8 cellular contexts compared by ENCODE assay signal in the genomic region with DNA sequence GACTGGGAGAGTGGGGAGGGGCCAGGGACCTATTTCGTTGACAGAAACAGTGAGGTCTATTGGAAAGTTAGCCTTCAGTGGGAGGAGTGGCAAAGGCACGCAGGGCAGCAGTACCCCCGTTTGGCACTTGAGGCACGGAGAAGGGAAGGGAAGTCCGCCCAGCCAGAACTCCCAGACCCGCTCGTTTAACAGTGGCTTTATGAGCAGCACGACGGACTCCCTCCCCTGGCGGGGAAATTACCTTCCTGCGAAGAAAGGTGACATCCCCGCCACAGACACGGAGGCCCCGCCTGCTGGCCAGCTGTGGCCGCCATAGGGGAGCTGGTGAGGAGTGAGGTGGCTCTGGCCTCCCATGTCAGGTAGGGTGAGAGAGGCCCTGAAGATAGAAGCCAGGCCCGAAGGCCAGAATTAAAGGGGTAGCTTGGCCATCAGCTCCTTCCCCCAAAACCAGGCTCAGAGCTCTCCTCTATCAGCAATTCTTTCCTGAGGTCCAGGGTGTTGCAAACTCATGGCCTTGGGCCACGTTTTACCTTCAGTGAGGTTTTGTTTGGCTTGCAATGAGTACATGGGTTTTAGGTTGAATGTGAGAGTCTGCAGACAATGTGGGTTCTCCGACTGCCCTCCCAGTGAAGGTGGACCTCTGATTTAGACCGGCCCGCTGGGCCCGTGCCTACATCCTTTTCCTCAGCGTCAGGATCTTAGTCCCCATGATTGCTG.
DNase-seq lines count a peak whose midpoint lies in the region; ATAC-seq and TF ChIP-seq lines count a peak whose summit lies in the region.

No MANE protein-coding gene starts in this region.

- H3K4me3 ChIP-seq in ACC112 (ENCODE audit: low read depth, low read length) = peak overlapping the region; percentile 77
- no peak overlapping the region; the same call in 1 of the 2 replicates for H3K4me3 ChIP-seq in GM06990 (replicated peaks; ENCODE audit: low read depth, low read length)
- peak overlapping the region; percentile 36 for H3K4me3 ChIP-seq in kidney epithelial cell (ENCODE audit: low read depth, low read length)

- peak overlapping the region; percentile 40; the same call in 1 of the 2 replicates for H3K27ac ChIP-seq in ACC112 (ENCODE audit: low read depth, low read length)

- no peaks in the 10 kb centered on the region for H3K27me3 ChIP-seq in ACC112 (ENCODE audit: insufficient read depth, low read length)
- peaks cover 2% of the 10 kb centered on the region for H3K27me3 ChIP-seq in GM06990 (replicated peaks; ENCODE audit: control insufficient read depth, insufficient read depth, low read length)
- no peaks in the 10 kb centered on the region for H3K27me3 ChIP-seq in kidney epithelial cell (ENCODE audit: control insufficient read depth, insufficient read depth, low read length)

- peaks cover 60% of the 10 kb centered on the region for H3K27me3 Mint-ChIP-seq in T-helper 17 cell

- H3K27ac Mint-ChIP-seq in T-helper 17 cell = no peak overlapping the region

- ATAC-seq in T-helper 17 cell = peak; percentile 52

- no peaks in the 10 kb centered on the region for H3K9me3 ChIP-seq in T-helper 17 cell (ENCODE audit: control insufficient read depth, low read length, poor library complexity, severe bottlenecking)

- peaks cover 8% of the 10 kb centered on the region for H3K4me1 Mint-ChIP-seq in T-helper 17 cell

- H3K4me3 Mint-ChIP-seq in T-helper 17 cell = no peak overlapping the region

- CTCF ChIA-PET in HEK293T (lab: Yijun Ruan, JAX) = interaction anchor here (1.2 kb wide), 1 partner anchor 336 kb away, joined by 4 read pairs; no protein-coding TSS in a partner anchor

- no peaks in the 10 kb centered on the region for H3K36me3 Mint-ChIP-seq in T-helper 17 cell (ENCODE audit: low read depth)

- TF ChIP-seq CTCF in GM06990 (IDR thresholded peaks at IDR 0.05; ENCODE audit: insufficient read depth, low read length, poor library complexity, severe bottlenecking) (peak; percentile 17), kidney epithelial cell (IDR thresholded peaks at IDR 0.05; ENCODE audit: insufficient read depth, low read length, poor library complexity, severe bottlenecking) (peak; percentile 13)

- no peaks in the 10 kb centered on the region for H3K79me2 ChIP-seq in ACC112 (ENCODE audit: control insufficient read depth, insufficient read depth, low read length, unreplicated experiment)

- H2AFZ ChIP-seq in ACC112 (ENCODE audit: low read length, unreplicated experiment) = no peak overlapping the region

- peaks cover 34% of the 10 kb centered on the region for H3K4me1 ChIP-seq in ACC112 (ENCODE audit: control insufficient read depth, insufficient read depth, low read length, unreplicated experiment)

- POLR2A ChIA-PET in HEK293T (lab: Yijun Ruan, JAX) = no interaction called here

- DNase-seq in GM06990 (ENCODE audit: extremely low read depth, insufficient read length) (peak; percentile 43), T-helper 17 cell (no peak), kidney epithelial cell (ENCODE audit: low read depth) (no peak), HEK293T (ENCODE audit: extremely low spot score) (no peak), NCI-H1930 (lab: John Stamatoyannopoulos, UW) (no peak), GDM1 (lab: John Stamatoyannopoulos, UW) (no peak), HuH-7 (ENCODE audit: low spot score) (no peak)

- no peaks in the 10 kb centered on the region for H3K36me3 ChIP-seq in ACC112 (ENCODE audit: insufficient read depth, low read length)
- H3K36me3 ChIP-seq in GM06990 (ENCODE audit: control insufficient read depth, insufficient read depth, low read length) = no peaks in the 10 kb centered on the region
- H3K36me3 ChIP-seq in kidney epithelial cell (ENCODE audit: control insufficient read depth, insufficient read depth, low read length) = no peaks in the 10 kb centered on the region

TF ChIP-seq in HEK293T, 16 proteins besides CTCF, POLR2A, EP300 and RAD21:
- no peak for TF ChIP-seq ELF4 (IDR thresholded peaks at IDR 0.05)
- no peak for TF ChIP-seq BHLHE40 (IDR thresholded peaks at IDR 0.05; ENCODE audit: borderline replicate concordance)
- TF ChIP-seq, protein P1, sequence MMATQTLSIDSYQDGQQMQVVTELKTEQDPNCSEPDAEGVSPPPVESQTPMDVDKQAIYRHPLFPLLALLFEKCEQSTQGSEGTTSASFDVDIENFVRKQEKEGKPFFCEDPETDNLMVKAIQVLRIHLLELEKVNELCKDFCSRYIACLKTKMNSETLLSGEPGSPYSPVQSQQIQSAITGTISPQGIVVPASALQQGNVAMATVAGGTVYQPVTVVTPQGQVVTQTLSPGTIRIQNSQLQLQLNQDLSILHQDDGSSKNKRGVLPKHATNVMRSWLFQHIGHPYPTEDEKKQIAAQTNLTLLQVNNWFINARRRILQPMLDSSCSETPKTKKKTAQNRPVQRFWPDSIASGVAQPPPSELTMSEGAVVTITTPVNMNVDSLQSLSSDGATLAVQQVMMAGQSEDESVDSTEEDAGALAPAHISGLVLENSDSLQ (IDR thresholded peaks at IDR 0.05) = no peak
- no peak for TF ChIP-seq L3MBTL2 (conservative IDR thresholded peaks at IDR 0.05)
- no peak for TF ChIP-seq SP1 (IDR thresholded peaks at IDR 0.05)
- no peak for TF ChIP-seq TARDBP (IDR thresholded peaks at IDR 0.05)
- no peak for TF ChIP-seq ARNT (IDR thresholded peaks at IDR 0.05)
- TF ChIP-seq ZNF384 (IDR thresholded peaks at IDR 0.05) = no peak
- no peak for TF ChIP-seq NFRKB (IDR thresholded peaks at IDR 0.05)
- no peak for TF ChIP-seq FOXK2 (IDR thresholded peaks at IDR 0.05)
- TF ChIP-seq SUZ12 (IDR thresholded peaks at IDR 0.05) = no peak
- TF ChIP-seq LEF1 (IDR thresholded peaks at IDR 0.05; ENCODE audit: borderline replicate concordance) = no peak
